21 cellular contexts compared by ENCODE assay signal in genomic region chr17:3590768-3591167, GRCh38. TPM values are rescaled to one million over a fixed set of nuclear protein-coding genes. Genes with fewer than 3 reads are reported as not detected.
DNase-seq lines count a peak whose midpoint lies in the region; ATAC-seq and TF ChIP-seq lines count a peak whose summit lies in the region.
"Had no signal": no experiment of that assay in that cellular context is flagged by ENCODE, and none has a peak within 500 bp of the region (broad histone marks: within the 10 kb centered on the region; RNA-seq: fewer than 3 reads in every experiment).

No MANE protein-coding gene starts in this region.

- H3K27ac Mint-ChIP-seq in endodermal cell, result peak overlapping the region; percentile 44
- H3K27ac Mint-ChIP-seq: CD4-positive, CD25-positive, alpha-beta regulatory T cell; CD8-positive, alpha-beta T cell had no signal

- H3K36me3 ChIP-seq in right atrium auricular region (peaks cover 62% of the 10 kb centered on the region), OCI-LY7 (ENCODE audit: insufficient read depth, low read length) (no peaks in the 10 kb centered on the region), endodermal cell (ENCODE audit: control insufficient read depth, insufficient read depth, low read length) (peaks cover 12% of the 10 kb centered on the region), neuronal stem cell (replicated peaks in 1 of 2; ENCODE audit: control insufficient read depth in 2 of 2, insufficient read depth in 2 of 2, low read length in 2 of 2) (peaks cover 7 to 54% of the 10 kb centered on the region in 2 donors)
- H3K36me3 ChIP-seq: BE2C had no signal

- CTCF ChIA-PET in OCI-LY7 (lab: Charles Lee; ENCODE audit: unreplicated experiment), result no interaction called here

- H3K4me2 ChIP-seq in OCI-LY7 (ENCODE audit: low read length), result 0 out of 2 replicates have a peak overlapping the region, but pooled peaks have one; percentile 15
- no peak overlapping the region for H3K4me2 ChIP-seq in neuronal stem cell (ENCODE audit: insufficient read depth, low read length, poor library complexity, severe bottlenecking)
- H3K4me2 ChIP-seq: A549 had no signal

- H2BK5ac ChIP-seq in neuronal stem cell (ENCODE audit: low read length), result peak overlapping the region; percentile 66

- H3K27me3 Mint-ChIP-seq in endodermal cell (ENCODE audit: insufficient read depth), result no peaks in the 10 kb centered on the region
- H3K27me3 Mint-ChIP-seq: CD4-positive, CD25-positive, alpha-beta regulatory T cell had no signal

- no peak overlapping the region for H3K9ac ChIP-seq in endodermal cell (ENCODE audit: extremely low read depth, low read length, poor library complexity, severe bottlenecking)
- H3K9ac ChIP-seq in neuronal stem cell (ENCODE audit: low read depth, low read length, poor library complexity), result peak overlapping the region; percentile 44

- no peak overlapping the region for H3K4me3 ChIP-seq in right atrium auricular region
- H3K4me3 ChIP-seq in OCI-LY7 (ENCODE audit: low read depth, low read length, poor library complexity, severe bottlenecking), result no peak overlapping the region
- no peak overlapping the region for H3K4me3 ChIP-seq in endodermal cell (ENCODE audit: low read length)
- no peak overlapping the region for H3K4me3 ChIP-seq in neuronal stem cell (ENCODE audit: low read length in 2 of 2)
- H3K4me3 ChIP-seq: A549 had no signal

- no peak overlapping the region for H2AK5ac ChIP-seq in neuronal stem cell (ENCODE audit: low read depth, low read length)

- in situ Hi-C loops in GM13977 (cut with MboI; ENCODE audit: low pct_unique_long_range_greater_than_20kb, low sequenced_read_pairs, unreplicated experiment), result loop anchor here (25.0 kb wide), 1 partner anchor 103 kb away; the partner anchor contains the start of gene ASPA

- ATAC-seq in left cardiac atrium (no peak), HG03354 (IDR thresholded peaks at IDR 0.05; ENCODE audit: poor library complexity, severe bottlenecking, unreplicated experiment) (no peak), GM18870 (IDR thresholded peaks at IDR 0.05; ENCODE audit: unreplicated experiment) (no peak)
- ATAC-seq: CD8-positive, alpha-beta T cell had no signal

- no peaks in the 10 kb centered on the region for H3K4me1 Mint-ChIP-seq in endodermal cell
- H3K4me1 Mint-ChIP-seq: CD4-positive, CD25-positive, alpha-beta regulatory T cell had no signal

- H3K4me3 Mint-ChIP-seq in endodermal cell, result no peak overlapping the region
- H3K4me3 Mint-ChIP-seq: CD4-positive, CD25-positive, alpha-beta regulatory T cell; CD8-positive, alpha-beta T cell had no signal

- H3K9me2 ChIP-seq in OCI-LY7 (ENCODE audit: insufficient read depth, low read length), result no peaks in the 10 kb centered on the region

- no TSS peak for BruUV-seq in OCI-LY7 (replicated peaks; lab: Mats Ljungman, UMichigan)

- no peaks in the 10 kb centered on the region for H3K9me3 Mint-ChIP-seq in endodermal cell
- H3K9me3 Mint-ChIP-seq: CD4-positive, CD25-positive, alpha-beta regulatory T cell; CD8-positive, alpha-beta T cell had no signal

- no peak overlapping the region for H2BK15ac ChIP-seq in neuronal stem cell (ENCODE audit: low read length)

- peak overlapping the region; percentile 17 for H4K8ac ChIP-seq in neuronal stem cell (ENCODE audit: low read depth, low read length)

- no peak overlapping the region for H3K27ac ChIP-seq in right atrium auricular region
- no peak overlapping the region for H3K27ac ChIP-seq in OCI-LY7 (ENCODE audit: low read depth, low read length, poor library complexity, severe bottlenecking)
- H3K27ac ChIP-seq in endodermal cell (ENCODE audit: low read depth, low read length), result no peak overlapping the region
- H3K27ac ChIP-seq in neuronal stem cell (replicated peaks; ENCODE audit: low read length), result no peak overlapping the region
- H3K27ac ChIP-seq: A549, C4-2B had no signal

- H3K14ac ChIP-seq in neuronal stem cell (ENCODE audit: low read length), result no peak overlapping the region

- H3K9me3 ChIP-seq in right atrium auricular region, result no peaks in the 10 kb centered on the region
- H3K9me3 ChIP-seq in OCI-LY7 (ENCODE audit: low read length), result no peaks in the 10 kb centered on the region
- H3K9me3 ChIP-seq in endodermal cell (ENCODE audit: control insufficient read depth, low read length), result no peaks in the 10 kb centered on the region
- H3K9me3 ChIP-seq in neuronal stem cell (replicated peaks in 1 of 2; ENCODE audit: control insufficient read depth in 2 of 2, insufficient read depth in 1 of 2, low read depth in 1 of 2, low read length in 2 of 2), result no peaks in the 10 kb centered on the region
- H3K9me3 ChIP-seq: A549, BE2C, Caco-2 had no signal

- no peak for TF ChIP-seq CTCF in right atrium auricular region (IDR thresholded peaks at IDR 0.05)
- no peak for TF ChIP-seq CTCF in OCI-LY7 (conservative IDR thresholded peaks at IDR 0.05; ENCODE audit: low read length)
- TF ChIP-seq CTCF in endodermal cell (conservative IDR thresholded peaks at IDR 0.05), result no peak
- TF ChIP-seq CTCF in GM13977 (IDR thresholded peaks at IDR 0.05; ENCODE audit: extremely low read depth, insufficient read depth, missing control alignments), result no peak

- peaks cover 32% of the 10 kb centered on the region for H3K36me3 Mint-ChIP-seq in endodermal cell (ENCODE audit: low read depth)

- H3K79me2 ChIP-seq in OCI-LY7 (ENCODE audit: insufficient read depth, low read depth, low read length), result no peaks in the 10 kb centered on the region

- H4K91ac ChIP-seq in neuronal stem cell (ENCODE audit: low read depth, low read length, poor library complexity), result no peak overlapping the region

- H3K27me3 ChIP-seq in right atrium auricular region, result no peaks in the 10 kb centered on the region
- no peaks in the 10 kb centered on the region for H3K27me3 ChIP-seq in endodermal cell (ENCODE audit: control insufficient read depth, insufficient read depth, low read length, poor library complexity, severe bottlenecking)
- no peaks in the 10 kb centered on the region for H3K27me3 ChIP-seq in neuronal stem cell (ENCODE audit: control insufficient read depth in 3 of 3, insufficient read depth in 3 of 3, low read depth in 1 of 3, low read length in 3 of 3)
- H3K27me3 ChIP-seq: BE2C had no signal

- 94 to 99% methylated on average over 11 to 15 of the region's 15 CpGs for WGBS in endodermal cell (ENCODE audit: insufficient coverage in 1 of 2, insufficient read length in 1 of 2), 2 experiments
- no CpG with 5 or more reads among the region's 15 CpGs for WGBS in neuronal stem cell (ENCODE audit: extremely low coverage in 2 of 2, insufficient read length in 2 of 2, insufficient replicate concordance in 1 of 2), 2 donors

- intact Hi-C loops in left cardiac atrium (cut with DNase I) (no loop called here), OCI-LY7 (cut with micrococcal nuclease; ENCODE audit: unreplicated experiment) (no loop called here)

- H3K4me1 ChIP-seq in right atrium auricular region, result peaks cover 0 to 6% of the 10 kb centered on the region in 2 donors
- peaks cover 10% of the 10 kb centered on the region for H3K4me1 ChIP-seq in OCI-LY7 (ENCODE audit: insufficient read depth, low read length, poor library complexity, severe bottlenecking)
- H3K4me1 ChIP-seq in endodermal cell (ENCODE audit: control insufficient read depth, insufficient read depth, low read length), result no peaks in the 10 kb centered on the region
- H3K4me1 ChIP-seq in neuronal stem cell (ENCODE audit: control insufficient read depth in 2 of 2, insufficient read depth in 1 of 2, low read depth in 1 of 2, low read length in 2 of 2), result no peaks in the 10 kb centered on the region
- H3K4me1 ChIP-seq: A549, Caco-2 had no signal

- H4K20me1 ChIP-seq in OCI-LY7 (ENCODE audit: insufficient read depth, low read length), result no peaks in the 10 kb centered on the region

- POLR2A ChIA-PET in OCI-LY7 (lab: Charles Lee), result no interaction called here

- peak overlapping the region; percentile 55 for H3K23ac ChIP-seq in neuronal stem cell (ENCODE audit: low read depth, low read length, poor library complexity)

- no peak overlapping the region for H3K4ac ChIP-seq in neuronal stem cell (ENCODE audit: low read length)

- H2BK12ac ChIP-seq in neuronal stem cell (ENCODE audit: low read length), result no peak overlapping the region

- H2BK120ac ChIP-seq in neuronal stem cell (ENCODE audit: low read depth, low read length), result no peak overlapping the region

- H2AFZ ChIP-seq in OCI-LY7 (ENCODE audit: low read length), result no peak overlapping the region
- H2AFZ ChIP-seq in neuronal stem cell (ENCODE audit: low read length), result no peak overlapping the region

- H3K18ac ChIP-seq in neuronal stem cell (ENCODE audit: low read length), result no peak overlapping the region

- DNase-seq in left cardiac atrium (peak; percentile 14), right atrium auricular region (ENCODE audit: low spot score) (no peak), OCI-LY7 (ENCODE audit: low spot score) (no peak), endodermal cell (no peak), neuronal stem cell (ENCODE audit: low spot score) (no peak), GM13977 (ENCODE audit: low spot score) (no peak)
- DNase-seq: 8988T; ACHN; AML-193; BE2C; Caco-2; CD4-positive, CD25-positive, alpha-beta regulatory T cell; CD8-positive, alpha-beta T cell; DMS153; DND-41; GOT3; HCEC 1CT had no signal

- H3K79me1 ChIP-seq in neuronal stem cell (ENCODE audit: low read depth, low read length), result no peaks in the 10 kb centered on the region

RNA-seq across cellular contexts. Expression of gene TRPV1, which starts 18.4 kb away (rescaled TPM):
- 1 to 10 TPM; 3.3 to 3.4 TPM for total RNA-seq in left cardiac atrium
- total RNA-seq in right atrium auricular region, result 1 to 10 TPM; 1.8 to 3.2 TPM
- 2.2 and 2.7 TPM in 2 replicates for total RNA-seq in OCI-LY7 (2014; rRNA removed; shearing (Covaris generic))
- total RNA-seq in OCI-LY7 (2022), result 2.9 and 4.5 TPM in 2 replicates
- 1 to 10 TPM; 8.0 to 9.2 TPM for total RNA-seq in endodermal cell
- 5.1 TPM for polyA plus RNA-seq in endodermal cell (2013, experiment 1 of 2)
- polyA plus RNA-seq in endodermal cell (2013, experiment 2 of 2), result 4.4 TPM
- 3.2 TPM for polyA plus RNA-seq in neuronal stem cell (2013, experiment 1 of 2)
- polyA plus RNA-seq in neuronal stem cell (2013, experiment 2 of 2), result 3.3 TPM

RNA-seq across cellular contexts. Expression of gene TRPV3, which starts 33.2 kb away (rescaled TPM):
- total RNA-seq in left cardiac atrium, result 1 to 10 TPM; 1.2 to 2.1 TPM
- total RNA-seq in right atrium auricular region, result 1 to 10 TPM in 1 of 2 donors, under 1 TPM in 1; 0.51 to 2.8 TPM
- total RNA-seq in OCI-LY7 (2014; rRNA removed; shearing (Covaris generic)), result not detected in 2 replicates
- total RNA-seq in OCI-LY7 (2022), result 0.06 TPM in 1 of 2 replicates, not detected in the other
- total RNA-seq in endodermal cell, result 10 to 100 TPM in 1 of 2 donors, 1 to 10 TPM in 1; 6.2 to 11.3 TPM
- polyA plus RNA-seq in endodermal cell (2013, experiment 1 of 2), result 3.8 TPM
- polyA plus RNA-seq in endodermal cell (2013, experiment 2 of 2), result 3.8 TPM
- polyA plus RNA-seq in neuronal stem cell (2013, experiment 1 of 2), result 2.0 TPM
- 2.4 TPM for polyA plus RNA-seq in neuronal stem cell (2013, experiment 2 of 2)

RNA-seq across cellular contexts. Expression of gene SHPK, which starts 45.3 kb away (rescaled TPM):
- total RNA-seq in left cardiac atrium (1 to 10 TPM; 4.6 to 6.1 TPM), right atrium auricular region (1 to 10 TPM; 3.3 to 4.2 TPM), OCI-LY7 (2022) (15.7 and 16.9 TPM in 2 replicates), endodermal cell (10 to 100 TPM; 35.2 to 46.4 TPM)
- total RNA-seq in OCI-LY7 (2014; rRNA removed; shearing (Covaris generic)), result 17.0 and 21.4 TPM in 2 replicates
- 18.2 TPM for polyA plus RNA-seq in endodermal cell (2013, experiment 1 of 2)
- polyA plus RNA-seq in endodermal cell (2013, experiment 2 of 2), result 18.6 TPM
- polyA plus RNA-seq in neuronal stem cell (2013, experiment 1 of 2), result 13.9 TPM
- polyA plus RNA-seq in neuronal stem cell (2013, experiment 2 of 2), result 14.1 TPM

RNA-seq across cellular contexts. Expression of gene CTNS, which starts 45.8 kb away (rescaled TPM):
- 1 to 10 TPM; 8.3 to 9.6 TPM for total RNA-seq in left cardiac atrium
- total RNA-seq in right atrium auricular region, result 10 to 100 TPM; 17.6 to 19.1 TPM
- 5.6 and 6.7 TPM in 2 replicates for total RNA-seq in OCI-LY7 (2014; rRNA removed; shearing (Covaris generic))
- 11.9 and 13.6 TPM in 2 replicates for total RNA-seq in OCI-LY7 (2022)
- 10 to 100 TPM; 17.2 to 18.8 TPM for total RNA-seq in endodermal cell
- 16.9 TPM for polyA plus RNA-seq in endodermal cell (2013, experiment 1 of 2)
- polyA plus RNA-seq in endodermal cell (2013, experiment 2 of 2), result 14.1 TPM
- 12.5 TPM for polyA plus RNA-seq in neuronal stem cell (2013, experiment 1 of 2)
- 12.7 TPM for polyA plus RNA-seq in neuronal stem cell (2013, experiment 2 of 2)
